31 cellular contexts compared by ENCODE assay signal in the genomic region with DNA sequence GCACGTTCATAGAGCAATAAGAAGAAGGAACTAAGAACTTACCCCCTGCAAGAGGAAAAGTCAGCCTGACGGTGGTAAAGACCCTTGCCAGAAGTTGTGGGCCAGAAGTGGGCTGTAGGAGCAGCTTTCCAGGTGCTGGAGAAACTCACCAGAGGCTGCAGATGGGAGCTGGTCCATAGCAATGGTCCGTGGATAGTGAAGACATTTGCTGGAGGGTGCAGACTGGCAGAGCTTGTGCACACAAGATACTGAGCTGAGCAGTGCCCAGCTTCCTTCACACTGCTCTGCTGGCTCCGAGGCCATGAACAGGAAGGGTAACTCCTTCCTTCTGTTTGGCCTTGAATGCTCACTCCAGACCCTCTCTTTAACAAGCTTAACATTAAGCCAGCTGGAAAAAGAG.
DNase-seq lines count a peak whose midpoint lies in the region; ATAC-seq lines count a peak whose summit lies in the region.
"Had no signal": no experiment of that assay in that cellular context is flagged by ENCODE, and none has a peak within 500 bp of the region (broad histone marks: within the 10 kb centered on the region; RNA-seq: fewer than 3 reads in every experiment).

No MANE protein-coding gene starts in this region.

- peak overlapping the region; percentile 65 for H3K27ac Mint-ChIP-seq in activated CD4-positive, alpha-beta T cell treated with anti-CD3 and anti-CD28 coated beads, Interleukin-2, amount 10 ng/mL, durations not matched to agents 7 days and 5 days
- H3K27ac Mint-ChIP-seq in CD4-positive, alpha-beta memory T cell, result peak overlapping the region in 4 of 7 donors; percentile 21 to 89 (median 53)
- H3K27ac Mint-ChIP-seq in T-cell, result peak overlapping the region in 1 of 2 donors; percentile 67
- peak overlapping the region; percentile 15 to 86 (median 70) for H3K27ac Mint-ChIP-seq in naive thymus-derived CD8-positive, alpha-beta T cell
- H3K27ac Mint-ChIP-seq: activated CD4-positive, alpha-beta T cell treated with anti-CD3 and anti-CD28 coated beads for 36 hours; B cell; nephron progenitor cell; stimulated activated naive CD8-positive, alpha-beta T cell treated with anti-CD3 and anti-CD28 coated beads, Interleukin-15, Interleukin-2, amounts not matched to agents 100 ng/mL and 50 ng/mL, for 24 hours had no signal

- intact Hi-C loops in CD4-positive, alpha-beta memory T cell (cut with micrococcal nuclease), result no loop called here

- POLR2A ChIA-PET in activated CD4-positive, alpha-beta T cell treated with anti-CD3 and anti-CD28 coated beads, Interleukin-2, amount 10 ng/mL, durations not matched to agents 7 days and 5 days (lab: Charles Lee), result no interaction called here
- POLR2A ChIA-PET in CD4-positive, alpha-beta memory T cell (lab: Charles Lee; ENCODE audit: partially characterized antibody), result interaction anchor here (1.0 kb wide), 1 partner anchor 36 kb away, joined by 3 read pairs; no protein-coding TSS in a partner anchor
- POLR2A ChIA-PET in T-cell (lab: Charles Lee), result no interaction called here
- POLR2A ChIA-PET in naive thymus-derived CD8-positive, alpha-beta T cell (lab: Charles Lee), result interaction anchor here (1.1 to 1.8 kb wide), 2 partner anchors 11 to 35 kb away, joined by 3 to 4 read pairs; no protein-coding TSS in a partner anchor

- peaks cover 19% of the 10 kb centered on the region for H3K4me1 ChIP-seq in CD4-positive, alpha-beta memory T cell (ENCODE audit: insufficient read depth, low read length)
- H3K4me1 ChIP-seq in effector memory CD4-positive, alpha-beta T cell (ENCODE audit: control insufficient read depth, insufficient read depth, low read length, poor library complexity, severe bottlenecking), result no peaks in the 10 kb centered on the region
- H3K4me1 ChIP-seq: ascending aorta, pancreas, Peyer's patch, right atrium auricular region, vagina had no signal

- no peak overlapping the region for H3K4me3 ChIP-seq in CD4-positive, alpha-beta memory T cell (ENCODE audit: low read length in 2 of 2)
- H3K4me3 ChIP-seq in effector memory CD4-positive, alpha-beta T cell (ENCODE audit: insufficient read depth, low read depth, low read length, poor library complexity, severe bottlenecking), result no peak overlapping the region
- H3K4me3 ChIP-seq: ascending aorta, pancreas, Peyer's patch, right atrium auricular region, smooth muscle cell, thoracic aorta, vagina had no signal

- no peaks in the 10 kb centered on the region for H3K36me3 ChIP-seq in CD4-positive, alpha-beta memory T cell (ENCODE audit: insufficient read depth, low read length)
- H3K36me3 ChIP-seq in effector memory CD4-positive, alpha-beta T cell (ENCODE audit: control insufficient read depth, insufficient read depth, low read length), result no peaks in the 10 kb centered on the region
- H3K36me3 ChIP-seq: ascending aorta, pancreas, Peyer's patch, right atrium auricular region, thoracic aorta, vagina had no signal

- no peaks in the 10 kb centered on the region for H3K9me3 Mint-ChIP-seq in activated CD4-positive, alpha-beta T cell treated with anti-CD3 and anti-CD28 coated beads, Interleukin-2, amount 10 ng/mL, durations not matched to agents 7 days and 5 days
- H3K9me3 Mint-ChIP-seq in CD4-positive, alpha-beta memory T cell, result peaks cover 0 to 3% (median 0%) of the 10 kb centered on the region in 8 donors
- H3K9me3 Mint-ChIP-seq in T-cell, result no peaks in the 10 kb centered on the region
- H3K9me3 Mint-ChIP-seq in naive thymus-derived CD8-positive, alpha-beta T cell, result peaks cover 0 to 1% (median 0%) of the 10 kb centered on the region in 9 donors
- H3K9me3 Mint-ChIP-seq: nephron progenitor cell; stimulated activated naive CD8-positive, alpha-beta T cell treated with anti-CD3 and anti-CD28 coated beads, Interleukin-15, Interleukin-2, amounts not matched to agents 100 ng/mL and 50 ng/mL, for 24 hours had no signal

- no peak for DNase-seq in activated CD4-positive, alpha-beta T cell treated with anti-CD3 and anti-CD28 coated beads, Interleukin-2, amount 10 ng/mL, durations not matched to agents 7 days and 5 days
- no peak for DNase-seq in activated CD4-positive, alpha-beta T cell treated with anti-CD3 and anti-CD28 coated beads, Interleukin-2, amount 50 U/mL, for 4 hours
- DNase-seq in CD4-positive, alpha-beta memory T cell, result no peak
- DNase-seq in T-cell (peak in 2 of 34 experiments; percentile 8 to 9), retina (no peak)
- DNase-seq in naive thymus-derived CD8-positive, alpha-beta T cell, result peak in 1 of 10 donors; percentile 6
- no peak for DNase-seq in effector memory CD4-positive, alpha-beta T cell
- DNase-seq: ACHN; activated naive CD4-positive, alpha-beta T cell treated with Interleukin-2 at 50 U/mL for 16 hours; activated T-cell treated with anti-CD3 and anti-CD28 coated beads, Interleukin-2, amount 50 U/mL, for 48 hours; DMS 273 treated with DMSO at 0.1 percent for 48 hours; H7; hippocampal formation; KBM-7; NCI-H2029 treated with DMSO at 0.1 percent for 48 hours; NCI-H526; nephron progenitor cell; pancreas; Peyer's patch; SHP77; stimulated activated CD4-positive, alpha-beta T cell treated with anti-CD3 and anti-CD28 coated beads, Interleukin-2, amount 100 ng/mL, for 24 hours; stimulated activated CD8-positive, alpha-beta memory T cell treated with anti-CD3 and anti-CD28 coated beads, Interleukin-4, amount 100 ng/mL, for 48 hours had no signal

- peaks cover 38% of the 10 kb centered on the region for H3K4me1 Mint-ChIP-seq in activated CD4-positive, alpha-beta T cell treated with anti-CD3 and anti-CD28 coated beads, Interleukin-2, amount 10 ng/mL, durations not matched to agents 7 days and 5 days
- H3K4me1 Mint-ChIP-seq in CD4-positive, alpha-beta memory T cell, result peaks cover 14 to 22% (median 18%) of the 10 kb centered on the region in 4 donors
- H3K4me1 Mint-ChIP-seq in T-cell, result peaks cover 16 to 48% (median 40%) of the 10 kb centered on the region in 3 donors
- peaks cover 22 to 47% (median 36%) of the 10 kb centered on the region in 4 donors for H3K4me1 Mint-ChIP-seq in naive thymus-derived CD8-positive, alpha-beta T cell
- H3K4me1 Mint-ChIP-seq: B cell had no signal

- H3K36me3 Mint-ChIP-seq in activated CD4-positive, alpha-beta T cell treated with anti-CD3 and anti-CD28 coated beads, Interleukin-2, amount 10 ng/mL, durations not matched to agents 7 days and 5 days (ENCODE audit: low read depth), result no peaks in the 10 kb centered on the region
- H3K36me3 Mint-ChIP-seq in CD4-positive, alpha-beta memory T cell, result no peaks in the 10 kb centered on the region
- no peaks in the 10 kb centered on the region for H3K36me3 Mint-ChIP-seq in T-cell
- H3K36me3 Mint-ChIP-seq in naive thymus-derived CD8-positive, alpha-beta T cell, result no peaks in the 10 kb centered on the region

- no peaks in the 10 kb centered on the region for H3K9me3 ChIP-seq in CD4-positive, alpha-beta memory T cell (ENCODE audit: control insufficient read depth in 1 of 2, low read length in 2 of 2)
- no peaks in the 10 kb centered on the region for H3K9me3 ChIP-seq in effector memory CD4-positive, alpha-beta T cell (ENCODE audit: control insufficient read depth, low read length)
- H3K9me3 ChIP-seq: ascending aorta, pancreas, Peyer's patch, right atrium auricular region, thoracic aorta, vagina had no signal

- CTCF ChIA-PET in activated CD4-positive, alpha-beta T cell treated with anti-CD3 and anti-CD28 coated beads, Interleukin-2, amount 10 ng/mL, durations not matched to agents 7 days and 5 days (lab: Charles Lee), result interaction anchor here (1.2 to 1.5 kb wide), 2 partner anchors 11 kb away, joined by 3 read pairs; no protein-coding TSS in a partner anchor
- CTCF ChIA-PET in CD4-positive, alpha-beta memory T cell (lab: Charles Lee; ENCODE audit: partially characterized antibody), result interaction anchor here (1.1 kb wide), 1 partner anchor 86 kb away, joined by 5 read pairs; no protein-coding TSS in a partner anchor
- CTCF ChIA-PET in T-cell (lab: Charles Lee), result no interaction called here

- peaks cover 6% of the 10 kb centered on the region for H3K27me3 Mint-ChIP-seq in activated CD4-positive, alpha-beta T cell treated with anti-CD3 and anti-CD28 coated beads, Interleukin-2, amount 10 ng/mL, durations not matched to agents 7 days and 5 days
- peaks cover 2 to 4% of the 10 kb centered on the region in 2 donors for H3K27me3 Mint-ChIP-seq in CD4-positive, alpha-beta memory T cell
- H3K27me3 Mint-ChIP-seq in T-cell, result peaks cover 0 to 2% of the 10 kb centered on the region in 2 donors
- H3K27me3 Mint-ChIP-seq in naive thymus-derived CD8-positive, alpha-beta T cell, result peaks cover 0 to 2% (median 0%) of the 10 kb centered on the region in 5 donors
- H3K27me3 Mint-ChIP-seq: activated CD4-positive, alpha-beta T cell treated with anti-CD3 and anti-CD28 coated beads for 36 hours; stimulated activated naive CD8-positive, alpha-beta T cell treated with anti-CD3 and anti-CD28 coated beads, Interleukin-15, Interleukin-2, amounts not matched to agents 100 ng/mL and 50 ng/mL, for 24 hours had no signal

- H3K27ac ChIP-seq in CD4-positive, alpha-beta memory T cell (ENCODE audit: low read depth, low read length), result no peak overlapping the region
- H3K27ac ChIP-seq in effector memory CD4-positive, alpha-beta T cell (ENCODE audit: insufficient read depth, low read length, poor library complexity, severe bottlenecking), result no peak overlapping the region
- H3K27ac ChIP-seq: ascending aorta, pancreas, Peyer's patch, right atrium auricular region, thoracic aorta, vagina had no signal

- H3K27me3 ChIP-seq in CD4-positive, alpha-beta memory T cell (ENCODE audit: insufficient read depth, low read length), result no peaks in the 10 kb centered on the region
- no peaks in the 10 kb centered on the region for H3K27me3 ChIP-seq in effector memory CD4-positive, alpha-beta T cell (replicated peaks; ENCODE audit: control insufficient read depth, insufficient read depth, low read length, poor library complexity, severe bottlenecking)
- H3K27me3 ChIP-seq: ascending aorta, pancreas, Peyer's patch, right atrium auricular region, vagina had no signal

- peak; percentile 45 to 73 (median 57) for ATAC-seq in T-cell (replicated peaks in 1 of 4)
- ATAC-seq in naive thymus-derived CD8-positive, alpha-beta T cell, result peak; percentile 52 to 58
- no peak for ATAC-seq in GM19035 (IDR thresholded peaks at IDR 0.05; ENCODE audit: unreplicated experiment)

- H3K4me3 Mint-ChIP-seq in activated CD4-positive, alpha-beta T cell treated with anti-CD3 and anti-CD28 coated beads, Interleukin-2, amount 10 ng/mL, durations not matched to agents 7 days and 5 days, result peak overlapping the region; percentile 31
- peak overlapping the region in 2 of 8 donors; percentile 37 to 54 for H3K4me3 Mint-ChIP-seq in CD4-positive, alpha-beta memory T cell
- H3K4me3 Mint-ChIP-seq in T-cell, result peak overlapping the region in 1 of 3 donors; percentile 33
- peak overlapping the region in 9 of 10 donors; percentile 20 to 80 (median 63) for H3K4me3 Mint-ChIP-seq in naive thymus-derived CD8-positive, alpha-beta T cell
- H3K4me3 Mint-ChIP-seq: activated CD4-positive, alpha-beta T cell treated with anti-CD3 and anti-CD28 coated beads for 36 hours; B cell; nephron progenitor cell; stimulated activated naive CD8-positive, alpha-beta T cell treated with anti-CD3 and anti-CD28 coated beads, Interleukin-15, Interleukin-2, amounts not matched to agents 100 ng/mL and 50 ng/mL, for 24 hours had no signal

Comparison
In these comparisons a context has a peak if more than half of its experiments do, and no peak if none do; other contexts are left out.
1. CTCF ChIA-PET loops: an anchor here in activated CD4-positive, alpha-beta T cell treated with anti-CD3 and anti-CD28 coated beads, Interleukin-2, amount 10 ng/mL, durations not matched to agents 7 days and 5 days (1.2 to 1.5 kb wide) and CD4-positive, alpha-beta memory T cell (1.1 kb wide); none called in T-cell.
2. POLR2A ChIA-PET loops: an anchor here in CD4-positive, alpha-beta memory T cell (1.0 kb wide) and naive thymus-derived CD8-positive, alpha-beta T cell (1.1 to 1.8 kb wide); none called in activated CD4-positive, alpha-beta T cell treated with anti-CD3 and anti-CD28 coated beads, Interleukin-2, amount 10 ng/mL, durations not matched to agents 7 days and 5 days and T-cell.